In genomic region chr3:58568572-58569286, GRCh38 we compare ENCODE assay signal across 1 cellular context.
TF ChIP-seq lines count a peak whose summit lies in the region.

No MANE protein-coding gene starts in this region.

TF ChIP-seq in GM23338, 12 proteins besides CTCF, POLR2A, EP300 and RAD21 (continued from another document):
- no peak for TF ChIP-seq ETS1 (IDR thresholded peaks at IDR 0.05)
- TF ChIP-seq CREB1 (CRISPR knock-in tag; IDR thresholded peaks at IDR 0.05; ENCODE audit: low read depth) = no peak
- TF ChIP-seq ZNF331 (CRISPR knock-in tag; IDR thresholded peaks at IDR 0.05; ENCODE audit: low read depth) = no peak
- TF ChIP-seq REST (IDR thresholded peaks at IDR 0.05; ENCODE audit: unreplicated experiment) = no peak
- no peak for TF ChIP-seq NANOG (IDR thresholded peaks at IDR 0.05; ENCODE audit: borderline replicate concordance)
- TF ChIP-seq STAT1 (IDR thresholded peaks at IDR 0.05; ENCODE audit: unreplicated experiment) = no peak
